Comparison of ENCODE assay signal across 23 cellular contexts in genomic region chr22:45330548-45330947, GRCh38. TPM values are rescaled to one million over a fixed set of nuclear protein-coding genes. Genes with fewer than 3 reads are reported as not detected.
"Had no signal": no experiment of that assay in that cellular context is flagged by ENCODE, and none has a peak within 500 bp of the region (broad histone marks: within the 10 kb centered on the region; RNA-seq: fewer than 3 reads in every experiment).

No MANE protein-coding gene starts in this region.

- H3K36me3 ChIP-seq: colonic mucosa had no signal

- H3K4me3 Mint-ChIP-seq: naive thymus-derived CD4-positive, alpha-beta T cell; nephron progenitor cell had no signal

- H3K9ac ChIP-seq: parathyroid adenoma had no signal

- H3K9me3 ChIP-seq: colonic mucosa, esophagus muscularis mucosa, gastroesophageal sphincter had no signal

- H3K27ac Mint-ChIP-seq: nephron progenitor cell had no signal

- H3K4me1 ChIP-seq: colonic mucosa had no signal

- DNase-seq: colonic mucosa; effector CD4-positive, alpha-beta T cell; kidney; left colon; mesendoderm; naive thymus-derived CD4-positive, alpha-beta T cell; nephron progenitor cell; small intestine; stimulated activated CD4-positive, alpha-beta T cell treated with anti-CD3 and anti-CD28 coated beads, Interleukin-2, amount 100 ng/mL, for 48 hours; stimulated activated naive CD4-positive, alpha-beta T cell treated with Interleukin-2 at 50 U/mL for 16 hours; trophoblast cell had no signal

- ATAC-seq: gastroesophageal sphincter; left colon; naive thymus-derived CD4-positive, alpha-beta T cell had no signal

- H3K4me3 ChIP-seq: colonic mucosa, esophagus muscularis mucosa, gastroesophageal sphincter, hepatocyte had no signal

- H3K27ac ChIP-seq: colonic mucosa, epithelial cell of prostate, esophagus muscularis mucosa, gastroesophageal sphincter, hepatocyte, parathyroid adenoma had no signal

- H3K27me3 Mint-ChIP-seq: naive thymus-derived CD4-positive, alpha-beta T cell had no signal

- H3K27me3 ChIP-seq: colonic mucosa, esophagus muscularis mucosa, gastroesophageal sphincter, hepatocyte had no signal

- H3K9me3 Mint-ChIP-seq: naive thymus-derived CD4-positive, alpha-beta T cell; nephron progenitor cell had no signal

RNA-seq across cellular contexts. Expression of gene UPK3A, which starts 45.8 kb away (rescaled TPM):
- total RNA-seq: cerebellum, dermis microvascular lymphatic vessel endothelial cell, esophagus muscularis mucosa, fibroblast of villous mesenchyme, gastroesophageal sphincter, kidney, lung microvascular endothelial cell, omental fat pad, pulmonary artery endothelial cell had no signal
- polyA plus RNA-seq: liver had no signal
